In the genomic region with DNA sequence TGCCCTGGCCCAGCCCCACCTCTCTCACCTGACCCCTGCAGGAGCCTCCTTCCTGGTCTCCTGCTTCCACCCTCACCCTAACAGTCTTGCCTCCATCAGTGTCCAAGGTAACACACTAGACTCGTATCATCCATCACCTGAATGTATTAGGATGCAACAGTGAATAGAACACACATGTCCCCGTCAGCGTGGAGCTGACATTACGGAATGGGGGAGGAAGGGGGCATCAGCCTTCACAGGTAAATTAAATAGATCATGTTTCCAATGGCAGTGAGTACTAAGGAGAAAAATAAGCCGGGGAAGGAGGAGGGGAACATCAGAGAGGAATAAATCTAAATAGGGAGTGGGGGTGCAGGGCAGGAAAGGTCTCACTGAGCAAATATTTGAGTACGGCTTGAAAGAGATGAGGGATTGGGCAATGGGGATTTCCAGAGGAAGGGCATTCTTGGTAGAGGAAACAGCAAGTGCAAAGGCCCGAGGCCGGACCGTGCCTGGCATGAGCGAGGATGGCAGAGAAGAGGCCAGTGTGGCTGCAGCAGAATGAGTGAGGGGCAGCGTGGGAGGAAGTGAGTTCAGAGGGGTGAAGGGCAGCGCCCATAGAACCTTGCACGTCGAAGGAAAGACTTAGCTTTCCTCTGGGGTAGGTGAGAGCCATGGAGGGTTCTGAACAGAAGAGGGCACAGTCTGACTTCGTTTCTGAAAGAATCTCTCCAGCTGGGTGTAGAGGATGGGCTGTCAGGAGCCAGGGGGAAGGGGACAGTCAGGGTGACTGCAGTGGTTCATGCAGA, we compare ENCODE assay signal across 1 cellular context.
TF ChIP-seq lines count a peak whose summit lies in the region.

No MANE protein-coding gene starts in this region.

TF ChIP-seq in HepG2, 621 proteins besides CTCF, POLR2A, EP300 and RAD21 (continued from another document and continues in another):
- TF ChIP-seq HDAC2 (CRISPR knock-in tag; IDR thresholded peaks at IDR 0.05) (peak; percentile 99), SIX4 (CRISPR knock-in tag; IDR thresholded peaks at IDR 0.05) (peak; percentile 96), HES4 (CRISPR knock-in tag; IDR thresholded peaks at IDR 0.05; ENCODE audit: borderline replicate concordance) (no peak; the same call in 1 of the 2 replicates), HMG20A (CRISPR knock-in tag; IDR thresholded peaks at IDR 0.05; ENCODE audit: borderline replicate concordance) (peak; percentile 100), REPIN1 (CRISPR knock-in tag; IDR thresholded peaks at IDR 0.05; ENCODE audit: borderline replicate concordance, low read depth) (peak; percentile 81; the same call in 1 of the 2 replicates), POLR2AphosphoS2 (IDR thresholded peaks at IDR 0.05; ENCODE audit: low read depth, low read length) (no peak), MXD4 (CRISPR knock-in tag; IDR thresholded peaks at IDR 0.05) (peak; percentile 67; the same call in 1 of the 2 replicates), ZNF382 (CRISPR knock-in tag; IDR thresholded peaks at IDR 0.05; ENCODE audit: borderline replicate concordance) (no peak), NR2F1 (CRISPR knock-in tag; IDR thresholded peaks at IDR 0.05) (peak; percentile 100), GABPB1 (CRISPR knock-in tag; IDR thresholded peaks at IDR 0.05) (peak; percentile 70), ZFP90 (CRISPR knock-in tag; IDR thresholded peaks at IDR 0.05; ENCODE audit: borderline replicate concordance) (no peak), ZBTB38 (CRISPR knock-in tag; IDR thresholded peaks at IDR 0.05) (peak; percentile 83), CREM (IDR thresholded peaks at IDR 0.05) (peak; percentile 97), CREM (CRISPR knock-in tag; IDR thresholded peaks at IDR 0.05) (no peak), KLF6 (CRISPR knock-in tag; IDR thresholded peaks at IDR 0.05) (peak; percentile 90), NR2F2 (IDR thresholded peaks at IDR 0.05; ENCODE audit: borderline replicate concordance, low read depth) (peak; percentile 100), ZSCAN31 (CRISPR knock-in tag; IDR thresholded peaks at IDR 0.05; ENCODE audit: low read depth) (no peak), RFX5 (IDR thresholded peaks at IDR 0.05; ENCODE audit: low read depth, low read length) (no peak), ZNF224 (CRISPR knock-in tag; IDR thresholded peaks at IDR 0.05) (no peak), RARA (CRISPR knock-in tag; IDR thresholded peaks at IDR 0.05) (peak; percentile 100), ZBTB3 (CRISPR knock-in tag; IDR thresholded peaks at IDR 0.05; ENCODE audit: borderline replicate concordance, low read depth) (peak; percentile 97), NFE2L1 (CRISPR knock-in tag; IDR thresholded peaks at IDR 0.05; ENCODE audit: borderline replicate concordance) (peak; percentile 86; the same call in 1 of the 2 replicates), TBX2 (CRISPR knock-in tag; IDR thresholded peaks at IDR 0.05; ENCODE audit: borderline replicate concordance) (peak; percentile 95), ZNF329 (CRISPR knock-in tag; IDR thresholded peaks at IDR 0.05; ENCODE audit: low read depth) (no peak), ZNF547 (CRISPR knock-in tag; IDR thresholded peaks at IDR 0.05) (peak; percentile 97), ZNF644 (CRISPR knock-in tag; IDR thresholded peaks at IDR 0.05; ENCODE audit: low read depth) (peak; percentile 60), CHD4 (IDR thresholded peaks at IDR 0.05; ENCODE audit: borderline replicate concordance, low read length) (peak; percentile 99), CCDC6 (CRISPR knock-in tag; IDR thresholded peaks at IDR 0.05) (peak; percentile 82; the same call in 1 of the 2 replicates), JUN (CRISPR knock-in tag; IDR thresholded peaks at IDR 0.05) (peak; percentile 88), KLF11 (CRISPR knock-in tag; IDR thresholded peaks at IDR 0.05) (peak; percentile 97; the same call in 1 of the 2 replicates), CBX5 (CRISPR knock-in tag; IDR thresholded peaks at IDR 0.05; ENCODE audit: borderline replicate concordance) (peak; percentile 88), SP140L (CRISPR knock-in tag; IDR thresholded peaks at IDR 0.05; ENCODE audit: borderline replicate concordance) (no peak; the same call in 1 of the 2 replicates), ZNF660 (CRISPR knock-in tag; IDR thresholded peaks at IDR 0.05; ENCODE audit: borderline replicate concordance, low read depth) (no peak), ARNTL (CRISPR knock-in tag; IDR thresholded peaks at IDR 0.05) (peak; percentile 95), ZBTB20 (CRISPR knock-in tag; IDR thresholded peaks at IDR 0.05; ENCODE audit: borderline replicate concordance, low read depth) (peak; percentile 91; the same call in 1 of the 2 replicates), IRF2 (CRISPR knock-in tag; IDR thresholded peaks at IDR 0.05) (peak; percentile 96), ZFP62 (CRISPR knock-in tag; IDR thresholded peaks at IDR 0.05) (no peak), ZNF737 (CRISPR knock-in tag; IDR thresholded peaks at IDR 0.05; ENCODE audit: borderline replicate concordance) (no peak), HDAC6 (IDR thresholded peaks at IDR 0.05; ENCODE audit: low read depth, low read length) (no peak), HNRNPH1 (optimal IDR thresholded peaks at IDR 0.05; ENCODE audit: low read depth, low read length) (peak; percentile 80), KLF9 (CRISPR knock-in tag; IDR thresholded peaks at IDR 0.05; ENCODE audit: low read depth) (peak; percentile 82; the same call in 1 of the 2 replicates), MED13 (CRISPR knock-in tag; IDR thresholded peaks at IDR 0.05) (peak; percentile 99)
- TF ChIP-seq, protein P1, sequence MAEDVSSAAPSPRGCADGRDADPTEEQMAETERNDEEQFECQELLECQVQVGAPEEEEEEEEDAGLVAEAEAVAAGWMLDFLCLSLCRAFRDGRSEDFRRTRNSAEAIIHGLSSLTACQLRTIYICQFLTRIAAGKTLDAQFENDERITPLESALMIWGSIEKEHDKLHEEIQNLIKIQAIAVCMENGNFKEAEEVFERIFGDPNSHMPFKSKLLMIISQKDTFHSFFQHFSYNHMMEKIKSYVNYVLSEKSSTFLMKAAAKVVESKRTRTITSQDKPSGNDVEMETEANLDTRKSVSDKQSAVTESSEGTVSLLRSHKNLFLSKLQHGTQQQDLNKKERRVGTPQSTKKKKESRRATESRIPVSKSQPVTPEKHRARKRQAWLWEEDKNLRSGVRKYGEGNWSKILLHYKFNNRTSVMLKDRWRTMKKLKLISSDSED (CRISPR knock-in tag; IDR thresholded peaks at IDR 0.05): no peak
- TF ChIP-seq, protein P2, sequence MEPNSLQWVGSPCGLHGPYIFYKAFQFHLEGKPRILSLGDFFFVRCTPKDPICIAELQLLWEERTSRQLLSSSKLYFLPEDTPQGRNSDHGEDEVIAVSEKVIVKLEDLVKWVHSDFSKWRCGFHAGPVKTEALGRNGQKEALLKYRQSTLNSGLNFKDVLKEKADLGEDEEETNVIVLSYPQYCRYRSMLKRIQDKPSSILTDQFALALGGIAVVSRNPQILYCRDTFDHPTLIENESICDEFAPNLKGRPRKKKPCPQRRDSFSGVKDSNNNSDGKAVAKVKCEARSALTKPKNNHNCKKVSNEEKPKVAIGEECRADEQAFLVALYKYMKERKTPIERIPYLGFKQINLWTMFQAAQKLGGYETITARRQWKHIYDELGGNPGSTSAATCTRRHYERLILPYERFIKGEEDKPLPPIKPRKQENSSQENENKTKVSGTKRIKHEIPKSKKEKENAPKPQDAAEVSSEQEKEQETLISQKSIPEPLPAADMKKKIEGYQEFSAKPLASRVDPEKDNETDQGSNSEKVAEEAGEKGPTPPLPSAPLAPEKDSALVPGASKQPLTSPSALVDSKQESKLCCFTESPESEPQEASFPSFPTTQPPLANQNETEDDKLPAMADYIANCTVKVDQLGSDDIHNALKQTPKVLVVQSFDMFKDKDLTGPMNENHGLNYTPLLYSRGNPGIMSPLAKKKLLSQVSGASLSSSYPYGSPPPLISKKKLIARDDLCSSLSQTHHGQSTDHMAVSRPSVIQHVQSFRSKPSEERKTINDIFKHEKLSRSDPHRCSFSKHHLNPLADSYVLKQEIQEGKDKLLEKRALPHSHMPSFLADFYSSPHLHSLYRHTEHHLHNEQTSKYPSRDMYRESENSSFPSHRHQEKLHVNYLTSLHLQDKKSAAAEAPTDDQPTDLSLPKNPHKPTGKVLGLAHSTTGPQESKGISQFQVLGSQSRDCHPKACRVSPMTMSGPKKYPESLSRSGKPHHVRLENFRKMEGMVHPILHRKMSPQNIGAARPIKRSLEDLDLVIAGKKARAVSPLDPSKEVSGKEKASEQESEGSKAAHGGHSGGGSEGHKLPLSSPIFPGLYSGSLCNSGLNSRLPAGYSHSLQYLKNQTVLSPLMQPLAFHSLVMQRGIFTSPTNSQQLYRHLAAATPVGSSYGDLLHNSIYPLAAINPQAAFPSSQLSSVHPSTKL (CRISPR knock-in tag; IDR thresholded peaks at IDR 0.05): peak; percentile 99
- TF ChIP-seq, protein P3, sequence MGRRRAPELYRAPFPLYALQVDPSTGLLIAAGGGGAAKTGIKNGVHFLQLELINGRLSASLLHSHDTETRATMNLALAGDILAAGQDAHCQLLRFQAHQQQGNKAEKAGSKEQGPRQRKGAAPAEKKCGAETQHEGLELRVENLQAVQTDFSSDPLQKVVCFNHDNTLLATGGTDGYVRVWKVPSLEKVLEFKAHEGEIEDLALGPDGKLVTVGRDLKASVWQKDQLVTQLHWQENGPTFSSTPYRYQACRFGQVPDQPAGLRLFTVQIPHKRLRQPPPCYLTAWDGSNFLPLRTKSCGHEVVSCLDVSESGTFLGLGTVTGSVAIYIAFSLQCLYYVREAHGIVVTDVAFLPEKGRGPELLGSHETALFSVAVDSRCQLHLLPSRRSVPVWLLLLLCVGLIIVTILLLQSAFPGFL (CRISPR knock-in tag; IDR thresholded peaks at IDR 0.05): no peak
- TF ChIP-seq, protein P4, sequence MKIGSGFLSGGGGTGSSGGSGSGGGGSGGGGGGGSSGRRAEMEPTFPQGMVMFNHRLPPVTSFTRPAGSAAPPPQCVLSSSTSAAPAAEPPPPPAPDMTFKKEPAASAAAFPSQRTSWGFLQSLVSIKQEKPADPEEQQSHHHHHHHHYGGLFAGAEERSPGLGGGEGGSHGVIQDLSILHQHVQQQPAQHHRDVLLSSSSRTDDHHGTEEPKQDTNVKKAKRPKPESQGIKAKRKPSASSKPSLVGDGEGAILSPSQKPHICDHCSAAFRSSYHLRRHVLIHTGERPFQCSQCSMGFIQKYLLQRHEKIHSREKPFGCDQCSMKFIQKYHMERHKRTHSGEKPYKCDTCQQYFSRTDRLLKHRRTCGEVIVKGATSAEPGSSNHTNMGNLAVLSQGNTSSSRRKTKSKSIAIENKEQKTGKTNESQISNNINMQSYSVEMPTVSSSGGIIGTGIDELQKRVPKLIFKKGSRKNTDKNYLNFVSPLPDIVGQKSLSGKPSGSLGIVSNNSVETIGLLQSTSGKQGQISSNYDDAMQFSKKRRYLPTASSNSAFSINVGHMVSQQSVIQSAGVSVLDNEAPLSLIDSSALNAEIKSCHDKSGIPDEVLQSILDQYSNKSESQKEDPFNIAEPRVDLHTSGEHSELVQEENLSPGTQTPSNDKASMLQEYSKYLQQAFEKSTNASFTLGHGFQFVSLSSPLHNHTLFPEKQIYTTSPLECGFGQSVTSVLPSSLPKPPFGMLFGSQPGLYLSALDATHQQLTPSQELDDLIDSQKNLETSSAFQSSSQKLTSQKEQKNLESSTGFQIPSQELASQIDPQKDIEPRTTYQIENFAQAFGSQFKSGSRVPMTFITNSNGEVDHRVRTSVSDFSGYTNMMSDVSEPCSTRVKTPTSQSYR (CRISPR knock-in tag; IDR thresholded peaks at IDR 0.05; ENCODE audit: borderline replicate concordance): peak; percentile 98
- TF ChIP-seq, protein P5, sequence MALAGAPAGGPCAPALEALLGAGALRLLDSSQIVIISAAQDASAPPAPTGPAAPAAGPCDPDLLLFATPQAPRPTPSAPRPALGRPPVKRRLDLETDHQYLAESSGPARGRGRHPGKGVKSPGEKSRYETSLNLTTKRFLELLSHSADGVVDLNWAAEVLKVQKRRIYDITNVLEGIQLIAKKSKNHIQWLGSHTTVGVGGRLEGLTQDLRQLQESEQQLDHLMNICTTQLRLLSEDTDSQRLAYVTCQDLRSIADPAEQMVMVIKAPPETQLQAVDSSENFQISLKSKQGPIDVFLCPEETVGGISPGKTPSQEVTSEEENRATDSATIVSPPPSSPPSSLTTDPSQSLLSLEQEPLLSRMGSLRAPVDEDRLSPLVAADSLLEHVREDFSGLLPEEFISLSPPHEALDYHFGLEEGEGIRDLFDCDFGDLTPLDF (CRISPR knock-in tag; IDR thresholded peaks at IDR 0.05): no peak
- TF ChIP-seq, protein P6, sequence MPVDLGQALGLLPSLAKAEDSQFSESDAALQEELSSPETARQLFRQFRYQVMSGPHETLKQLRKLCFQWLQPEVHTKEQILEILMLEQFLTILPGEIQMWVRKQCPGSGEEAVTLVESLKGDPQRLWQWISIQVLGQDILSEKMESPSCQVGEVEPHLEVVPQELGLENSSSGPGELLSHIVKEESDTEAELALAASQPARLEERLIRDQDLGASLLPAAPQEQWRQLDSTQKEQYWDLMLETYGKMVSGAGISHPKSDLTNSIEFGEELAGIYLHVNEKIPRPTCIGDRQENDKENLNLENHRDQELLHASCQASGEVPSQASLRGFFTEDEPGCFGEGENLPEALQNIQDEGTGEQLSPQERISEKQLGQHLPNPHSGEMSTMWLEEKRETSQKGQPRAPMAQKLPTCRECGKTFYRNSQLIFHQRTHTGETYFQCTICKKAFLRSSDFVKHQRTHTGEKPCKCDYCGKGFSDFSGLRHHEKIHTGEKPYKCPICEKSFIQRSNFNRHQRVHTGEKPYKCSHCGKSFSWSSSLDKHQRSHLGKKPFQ (CRISPR knock-in tag; IDR thresholded peaks at IDR 0.05; ENCODE audit: insufficient replicate concordance): no peak
- TF ChIP-seq, protein P7, sequence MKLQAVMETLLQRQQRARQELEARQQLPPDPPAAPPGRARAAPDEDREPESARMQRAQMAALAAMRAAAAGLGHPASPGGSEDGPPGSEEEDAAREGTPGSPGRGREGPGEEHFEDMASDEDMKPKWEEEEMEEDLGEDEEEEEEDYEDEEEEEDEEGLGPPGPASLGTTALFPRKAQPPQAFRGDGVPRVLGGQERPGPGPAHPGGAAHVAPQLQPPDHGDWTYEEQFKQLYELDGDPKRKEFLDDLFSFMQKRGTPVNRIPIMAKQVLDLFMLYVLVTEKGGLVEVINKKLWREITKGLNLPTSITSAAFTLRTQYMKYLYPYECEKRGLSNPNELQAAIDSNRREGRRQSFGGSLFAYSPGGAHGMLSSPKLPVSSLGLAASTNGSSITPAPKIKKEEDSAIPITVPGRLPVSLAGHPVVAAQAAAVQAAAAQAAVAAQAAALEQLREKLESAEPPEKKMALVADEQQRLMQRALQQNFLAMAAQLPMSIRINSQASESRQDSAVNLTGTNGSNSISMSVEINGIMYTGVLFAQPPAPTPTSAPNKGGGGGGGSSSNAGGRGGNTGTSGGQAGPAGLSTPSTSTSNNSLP (IDR thresholded peaks at IDR 0.05; ENCODE audit: low read depth, low read length): peak; percentile 98
- TF ChIP-seq, protein P8, sequence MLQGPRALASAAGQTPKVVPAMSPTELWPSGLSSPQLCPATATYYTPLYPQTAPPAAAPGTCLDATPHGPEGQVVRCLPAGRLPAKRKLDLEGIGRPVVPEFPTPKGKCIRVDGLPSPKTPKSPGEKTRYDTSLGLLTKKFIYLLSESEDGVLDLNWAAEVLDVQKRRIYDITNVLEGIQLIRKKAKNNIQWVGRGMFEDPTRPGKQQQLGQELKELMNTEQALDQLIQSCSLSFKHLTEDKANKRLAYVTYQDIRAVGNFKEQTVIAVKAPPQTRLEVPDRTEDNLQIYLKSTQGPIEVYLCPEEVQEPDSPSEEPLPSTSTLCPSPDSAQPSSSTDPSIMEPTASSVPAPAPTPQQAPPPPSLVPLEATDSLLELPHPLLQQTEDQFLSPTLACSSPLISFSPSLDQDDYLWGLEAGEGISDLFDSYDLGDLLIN (CRISPR knock-in tag; IDR thresholded peaks at IDR 0.05; ENCODE audit: borderline replicate concordance): no peak
